In the genomic region with DNA sequence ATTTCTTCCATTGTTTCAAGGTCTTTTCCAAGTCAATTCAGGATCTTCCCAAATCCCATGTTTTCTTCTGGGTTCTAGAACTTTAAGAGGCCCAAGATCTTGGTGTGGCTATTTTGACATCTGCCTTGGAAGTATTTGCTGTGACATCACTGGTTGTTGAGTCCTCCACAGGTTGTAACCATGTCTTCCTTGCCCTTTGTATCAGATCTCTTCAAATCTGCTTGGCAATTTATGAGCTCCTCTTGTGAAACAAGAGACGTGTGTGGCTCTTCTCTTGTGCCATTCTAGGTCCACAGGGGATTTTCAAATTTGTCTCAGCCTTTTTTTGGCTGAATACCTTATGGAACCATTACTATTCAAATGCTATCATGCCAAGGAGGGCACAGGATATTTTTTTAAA, we compare ENCODE assay signal across 27 cellular contexts.
DNase-seq lines count a peak whose midpoint lies in the region; ATAC-seq and TF ChIP-seq lines count a peak whose summit lies in the region.
"Had no signal": no experiment of that assay in that cellular context is flagged by ENCODE, and none has a peak within 500 bp of the region (broad histone marks: within the 10 kb centered on the region; RNA-seq: fewer than 3 reads in every experiment).

No MANE protein-coding gene starts in this region.

- no peaks in the 10 kb centered on the region for H3K9me2 ChIP-seq in PC-9 (ENCODE audit: insufficient read depth)

- no peaks in the 10 kb centered on the region for H3F3A ChIP-seq in PC-9 (ENCODE audit: insufficient read depth, low read depth)

- H3K9me3 ChIP-seq in PC-9 (ENCODE audit: insufficient read depth, low read depth) (no peaks in the 10 kb centered on the region), left lung (no peaks in the 10 kb centered on the region)
- H3K9me3 ChIP-seq: prostate gland, SJSA1 had no signal

- H3K36me3 ChIP-seq in PC-9 (ENCODE audit: low read depth) (no peaks in the 10 kb centered on the region), urinary bladder (ENCODE audit: insufficient read depth) (no peaks in the 10 kb centered on the region), left lung (no peaks in the 10 kb centered on the region)
- H3K36me3 ChIP-seq: prostate gland, SJSA1 had no signal

- H3K27me3 ChIP-seq in PC-9 (ENCODE audit: insufficient read depth, low read depth), result no peaks in the 10 kb centered on the region
- H3K27me3 ChIP-seq in left lung, result no peaks in the 10 kb centered on the region
- H3K27me3 ChIP-seq: SJSA1 had no signal

- H3K4me1 ChIP-seq in PC-9 (replicated peaks; ENCODE audit: insufficient read depth) (no peaks in the 10 kb centered on the region), urinary bladder (ENCODE audit: insufficient read depth) (no peaks in the 10 kb centered on the region), left lung (no peaks in the 10 kb centered on the region)
- H3K4me1 ChIP-seq: prostate gland, SJSA1 had no signal

- CTCF ChIA-PET in PC-9 (lab: Charles Lee), result no interaction called here

- DNase-seq in PC-9 (no peak), fibroblast of mammary gland (ENCODE audit: low read depth) (peak; percentile 54), omental fat pad (ENCODE audit: low spot score) (no peak), left lung (no peak), NOMO-1 treated with DMSO at 0.1 percent for 48 hours (lab: John Stamatoyannopoulos, UW; ENCODE audit: unreplicated experiment) (no peak)
- DNase-seq in activated effector memory CD4-positive, alpha-beta T cell treated with anti-CD3 and anti-CD28 coated beads, Interleukin-2, amount 50 U/mL, for 16 hours, result no peak
- DNase-seq: activated CD4-positive, alpha-beta memory T cell treated with anti-CD3 and anti-CD28 coated beads, Interleukin-2, amount 10 ng/mL, durations not matched to agents 7 days and 5 days; activated CD4-positive, CD25-positive, alpha-beta regulatory T cell treated with anti-CD3 and anti-CD28 coated beads, Interleukin-2, amount 50 U/mL, for 72 hours; cortex of kidney; DMS79 treated with DMSO at 0.1 percent for 48 hours; H7; islet precursor cell; KG1; NCI-H1417; NCI-H2081; NCI-H748 treated with DMSO at 0.1 percent for 48 hours; RPMI8226; stimulated activated CD8-positive, alpha-beta memory T cell treated with anti-CD3 and anti-CD28 coated beads, Interleukin-4, amount 100 ng/mL, for 48 hours; stimulated activated naive CD8-positive, alpha-beta T cell treated with anti-CD3 and anti-CD28 coated beads, Interleukin-15, amount 100 ng/mL, for 72 hours; trophoblast cell had no signal

- H4K20me1 ChIP-seq in PC-9 (ENCODE audit: insufficient read depth), result no peaks in the 10 kb centered on the region; the same call in 1 of the 2 replicates

- BruUV-seq in PC-9 (replicated peaks; lab: Mats Ljungman, UMichigan), result no TSS peak

- no peak overlapping the region for H3K4me2 ChIP-seq in PC-9

- ATAC-seq in omental fat pad (ENCODE audit: low FRiP score) (peak; percentile 17), left lung (no peak)
- ATAC-seq: activated naive CD4-positive, alpha-beta T cell treated with anti-CD3 and anti-CD28 coated beads, Interleukin-2, amount 50 U/mL, for 72 hours; activated T-helper 17 cell treated with anti-CD3 and anti-CD28 coated beads, Interleukin-2, amount 50 U/mL, for 72 hours; esophagus mucosa; stimulated activated naive CD8-positive, alpha-beta T cell treated with anti-CD3 and anti-CD28 coated beads, Interleukin-15, amount 100 ng/mL, for 72 hours had no signal

- H3K4me3 ChIP-seq in PC-9, result no peak overlapping the region
- H3K4me3 ChIP-seq in fibroblast of mammary gland (ENCODE audit: control insufficient read depth, low read depth, low read length), result no peak overlapping the region
- H3K4me3 ChIP-seq in urinary bladder (ENCODE audit: low read depth, low read length), result no peak overlapping the region
- H3K4me3 ChIP-seq in left lung, result no peak overlapping the region
- H3K4me3 ChIP-seq: lung, prostate gland, SJSA1 had no signal

- 39% methylated on average over 1 of the region's 1 CpG for WGBS in urinary bladder

- no peaks in the 10 kb centered on the region for H3K79me2 ChIP-seq in PC-9 (ENCODE audit: low read depth)

- intact Hi-C loops in PC-9 (cut with micrococcal nuclease; ENCODE audit: unreplicated experiment), result no loop called here
- intact Hi-C loops in left lung (cut with DNase I), result no loop called here

- no peak for TF ChIP-seq CTCF in PC-9 (conservative IDR thresholded peaks at IDR 0.05)
- TF ChIP-seq CTCF in fibroblast of mammary gland (conservative IDR thresholded peaks at IDR 0.05; ENCODE audit: control insufficient read depth, insufficient read depth, low read depth, low read length), result no peak
- no peak for TF ChIP-seq CTCF in omental fat pad (IDR thresholded peaks at IDR 0.05)
- TF ChIP-seq CTCF in left lung (IDR thresholded peaks at IDR 0.05), result no peak

- peak overlapping the region; percentile 29; the same call in 1 of the 2 replicates for H2AFZ ChIP-seq in PC-9

- POLR2A ChIA-PET in PC-9 (lab: Charles Lee; ENCODE audit: unreplicated experiment), result no interaction called here

- H3K27ac ChIP-seq in PC-9, result no peak overlapping the region
- peak overlapping the region; percentile 7 for H3K27ac ChIP-seq in urinary bladder (ENCODE audit: low read depth)
- H3K27ac ChIP-seq in left lung, result no peak overlapping the region
- H3K27ac ChIP-seq: prostate gland, SJSA1 had no signal
